In genomic region chr1:1752190-1752589, GRCh38 we compare ENCODE assay signal across 16 cellular contexts.
"Had no signal": no experiment of that assay in that cellular context is flagged by ENCODE, and none has a peak within 500 bp of the region (broad histone marks: within the 10 kb centered on the region; RNA-seq: fewer than 3 reads in every experiment).

No MANE protein-coding gene starts in this region.

- ATAC-seq: upper lobe of right lung had no signal

- H3K36me3 ChIP-seq: ovary had no signal

- DNase-seq: activated CD4-positive, alpha-beta memory T cell treated with anti-CD3 and anti-CD28 coated beads, Interleukin-2, amount 10 ng/mL, durations not matched to agents 7 days and 5 days; activated CD4-positive, alpha-beta T cell treated with anti-CD3 and anti-CD28 coated beads for 4 hours; activated effector memory CD4-positive, alpha-beta T cell treated with Interleukin-2 at 50 U/mL for 16 hours; activated T-cell treated with anti-CD3 and anti-CD28 coated beads, Interleukin-2, amount 50 U/mL, for 24 hours; hippocampal formation; left ventricle myocardium inferior; ovary; sigmoid colon; stimulated activated CD4-positive, alpha-beta T cell treated with anti-CD3 and anti-CD28 coated beads, Interleukin-1b, Interleukin-23, amount 100 ng/mL, for 48 hours; T-helper 2 cell; upper lobe of right lung had no signal

- FAIRE-seq: colon, endometrium had no signal

- H3K27me3 ChIP-seq: adrenal gland, esophagus muscularis mucosa, ovary, sigmoid colon, upper lobe of right lung had no signal

- H3K27ac ChIP-seq: adrenal gland, esophagus muscularis mucosa, left ventricle myocardium inferior, ovary, sigmoid colon, thoracic aorta, upper lobe of right lung had no signal

- H3K4me3 ChIP-seq: adrenal gland, esophagus muscularis mucosa, left ventricle myocardium inferior, ovary, sigmoid colon, thoracic aorta, upper lobe of right lung had no signal

- H3K4me1 ChIP-seq: adrenal gland, esophagus muscularis mucosa, left ventricle myocardium inferior, sigmoid colon, upper lobe of right lung had no signal

- H3K9me3 ChIP-seq: adrenal gland, esophagus muscularis mucosa, left ventricle myocardium inferior, ovary, sigmoid colon, thoracic aorta, upper lobe of right lung had no signal
